In the genomic region with DNA sequence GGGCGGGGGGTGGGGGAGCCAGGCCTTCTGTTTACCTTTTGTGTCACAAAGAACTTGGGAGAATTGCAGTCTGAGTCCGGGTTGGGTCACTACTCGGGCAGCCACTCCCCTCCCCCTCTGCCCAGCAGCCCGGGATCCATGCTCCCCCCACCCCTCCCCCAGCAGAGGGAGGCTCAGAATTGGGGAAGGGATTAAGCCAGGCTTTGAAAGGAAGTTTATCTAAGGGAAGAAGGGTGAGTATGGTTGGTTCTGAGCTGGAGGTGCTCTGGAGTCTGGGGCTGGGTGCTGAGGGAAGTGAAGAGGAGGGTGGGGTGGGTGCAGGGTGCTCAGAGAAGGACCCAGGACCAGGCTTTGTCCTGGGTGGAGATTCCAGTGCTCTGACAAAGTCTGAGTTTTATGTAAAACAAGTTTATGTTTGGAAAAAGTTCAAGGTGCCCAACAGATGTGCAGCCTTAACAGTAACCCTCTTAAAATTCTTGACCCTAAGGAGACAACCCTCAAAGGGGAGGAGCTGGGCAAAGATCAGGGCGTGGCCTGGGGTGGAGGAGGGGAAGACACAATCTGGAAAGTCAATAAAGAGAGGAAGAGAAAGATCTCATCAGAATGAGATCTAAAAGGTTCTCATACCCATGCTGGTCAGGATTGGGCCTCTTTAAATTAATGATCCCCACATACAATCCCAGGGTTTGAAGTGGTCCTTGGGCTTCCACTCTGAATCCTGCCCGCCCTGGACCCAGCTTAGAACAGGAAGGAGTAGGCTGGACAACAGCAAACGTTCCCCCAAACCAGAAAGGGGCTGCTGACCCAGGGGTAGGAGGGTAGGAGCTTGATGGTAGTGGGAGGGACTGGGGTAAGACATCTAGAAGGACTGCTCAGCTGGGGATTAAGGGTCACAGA, we compare ENCODE assay signal across 12 cellular contexts. TPM values are rescaled to one million over a fixed set of nuclear protein-coding genes. Genes with fewer than 3 reads are reported as not detected.
DNase-seq lines count a peak whose midpoint lies in the region; ATAC-seq and TF ChIP-seq lines count a peak whose summit lies in the region.
"Had no signal": no experiment of that assay in that cellular context is flagged by ENCODE, and none has a peak within 500 bp of the region (broad histone marks: within the 10 kb centered on the region; RNA-seq: fewer than 3 reads in every experiment).

No MANE protein-coding gene starts in this region.

- TF ChIP-seq CTCF in Peyer's patch (IDR thresholded peaks at IDR 0.05), result no peak
- no peak for TF ChIP-seq CTCF in fibroblast of villous mesenchyme (IDR thresholded peaks at IDR 0.05; ENCODE audit: insufficient read depth, low read depth, low read length)

- H3K27ac ChIP-seq in Peyer's patch (peak overlapping the region in 2 of 4 donors; percentile 39 to 59), substantia nigra (ENCODE audit: low read depth, low read length, poor library complexity, severe bottlenecking) (peak overlapping the region; percentile 62)
- H3K27ac ChIP-seq: GM23248, neutrophil had no signal

- H3K4me1 ChIP-seq in Peyer's patch, result peaks cover 0 to 52% (median 4%) of the 10 kb centered on the region in 4 donors

- no peak for ATAC-seq in HG02571 (IDR thresholded peaks at IDR 0.05; ENCODE audit: unreplicated experiment)

- DNase-seq in NCI-H146 treated with DMSO at 0.1 percent for 48 hours (lab: John Stamatoyannopoulos, UW; ENCODE audit: unreplicated experiment) (peak; percentile 56), NCI-H146 (lab: John Stamatoyannopoulos, UW) (no peak), Peyer's patch (peak in 2 of 3 donors; percentile 68 to 75), fibroblast of villous mesenchyme (ENCODE audit: low read depth) (peak; percentile 95), substantia nigra (lab: John Stamatoyannopoulos, UW) (peak in 2 of 49 donors; percentile 31 to 64), amniotic stem cell (lab: John Stamatoyannopoulos, UW) (no peak)
- no peak for DNase-seq in activated CD8-positive, alpha-beta memory T cell treated with anti-CD3 and anti-CD28 coated beads, Interleukin-2, amount 50 U/mL, for 48 hours
- DNase-seq: activated CD4-positive, alpha-beta T cell treated with anti-CD3 and anti-CD28 coated beads, Interleukin-2, amount 50 U/mL, for 1 hour; heart right ventricle had no signal

- no peak overlapping the region for H3K4me3 ChIP-seq in Peyer's patch
- H3K4me3 ChIP-seq in fibroblast of villous mesenchyme (ENCODE audit: low read depth, low read length), result no peak overlapping the region
- H3K4me3 ChIP-seq: GM23248, heart right ventricle had no signal

- no peaks in the 10 kb centered on the region for H3K27me3 ChIP-seq in Peyer's patch
- H3K27me3 ChIP-seq: heart right ventricle, neutrophil had no signal

- no peaks in the 10 kb centered on the region for H3K9me3 ChIP-seq in Peyer's patch
- H3K9me3 ChIP-seq: heart right ventricle, neutrophil had no signal

- H3K36me3 ChIP-seq in Peyer's patch, result no peaks in the 10 kb centered on the region
- H3K36me3 ChIP-seq: neutrophil had no signal

- no peak for TF ChIP-seq POLR2A in Peyer's patch (IDR thresholded peaks at IDR 0.05)

RNA-seq across cellular contexts. Expression of a gene that starts 32.8 kb away (rescaled TPM):
- 10 to 100 TPM; 13.2 to 36.5 (median 20.0) TPM for total RNA-seq in Peyer's patch
- 2.2 and 4.5 TPM in 2 replicates for total RNA-seq in fibroblast of villous mesenchyme

RNA-seq across cellular contexts. Expression of a gene that starts 59.3 kb away (rescaled TPM):
- total RNA-seq in Peyer's patch (1 to 10 TPM in 2 of 4 donors, under 1 TPM in 1, not detected in 1; 0.94 to 2.6 (median 2.4) TPM), fibroblast of villous mesenchyme (not detected in 2 replicates)
- total RNA-seq: GM23248 had no signal

Comparison
In these comparisons a context has a peak if more than half of its experiments do, and no peak if none do; other contexts are left out.
1. DNase-seq: peak in NCI-H146 treated with DMSO at 0.1 percent for 48 hours (single experiment), Peyer's patch (2 of 3) and fibroblast of villous mesenchyme (single experiment); none in NCI-H146 (single experiment), amniotic stem cell (single experiment) and activated CD8-positive, alpha-beta memory T cell treated with anti-CD3 and anti-CD28 coated beads, Interleukin-2, amount 50 U/mL, for 48 hours (single experiment).